In genomic region chr2:68368657-68369339, GRCh38 we compare ENCODE assay signal across 9 cellular contexts. TPM values are rescaled to one million over a fixed set of nuclear protein-coding genes. Genes with fewer than 3 reads are reported as not detected.
DNase-seq lines count a peak whose midpoint lies in the region; TF ChIP-seq lines count a peak whose summit lies in the region.
"Had no signal": no experiment of that assay in that cellular context is flagged by ENCODE, and none has a peak within 500 bp of the region (broad histone marks: within the 10 kb centered on the region; RNA-seq: fewer than 3 reads in every experiment).

No MANE protein-coding gene starts in this region.

- H2AFZ ChIP-seq in Loucy (ENCODE audit: low read length) (0 out of 2 replicates have a peak overlapping the region, but pooled peaks have one; percentile 22), neural cell (ENCODE audit: low read depth, low read length) (no peak overlapping the region)

- H3K9me3 Mint-ChIP-seq in CD8-positive, alpha-beta memory T cell = peaks cover 2 to 7% (median 3%) of the 10 kb centered on the region in 5 donors
- H3K9me3 Mint-ChIP-seq: activated naive CD8-positive, alpha-beta T cell treated with anti-CD3 and anti-CD28 coated beads, Interleukin-2, amount 10 ng/mL, durations not matched to agents 7 days and 5 days had no signal

- no peak for TF ChIP-seq CTCF in Loucy (conservative IDR thresholded peaks at IDR 0.05; ENCODE audit: low read length)
- no peak for TF ChIP-seq CTCF in neural cell (IDR thresholded peaks at IDR 0.05; ENCODE audit: poor library complexity, severe bottlenecking)

- no peaks in the 10 kb centered on the region for H3K27me3 ChIP-seq in CD8-positive, alpha-beta memory T cell (ENCODE audit: insufficient read depth, low read length, poor library complexity, severe bottlenecking)
- H3K27me3 ChIP-seq in Loucy (ENCODE audit: insufficient read depth, low read length, poor library complexity, severe bottlenecking) = no peaks in the 10 kb centered on the region
- no peaks in the 10 kb centered on the region for H3K27me3 ChIP-seq in duodenal mucosa (ENCODE audit: control insufficient read depth in 1 of 2, insufficient read depth in 2 of 2, low read length in 2 of 2)
- H3K27me3 ChIP-seq in neural cell (ENCODE audit: insufficient read depth, low read depth, low read length) = no peaks in the 10 kb centered on the region

- H3K4me2 ChIP-seq in Loucy (ENCODE audit: low read depth, low read length, poor library complexity, severe bottlenecking) = no peak overlapping the region
- peak overlapping the region; percentile 13 for H3K4me2 ChIP-seq in neural cell (ENCODE audit: low read length)

- TF ChIP-seq EP300 in neural cell (conservative IDR thresholded peaks at IDR 0.05; ENCODE audit: poor library complexity, severe bottlenecking) = no peak

- TF ChIP-seq RAD21 in neural cell (conservative IDR thresholded peaks at IDR 0.05) = peak; percentile 12

- no peaks in the 10 kb centered on the region; the same call in 1 of the 2 replicates for H3F3A ChIP-seq in Loucy (ENCODE audit: low read depth)
- no peaks in the 10 kb centered on the region for H3F3A ChIP-seq in neural cell (ENCODE audit: insufficient read depth, low read length, poor library complexity, severe bottlenecking)

- H3K9me3 ChIP-seq in CD8-positive, alpha-beta memory T cell (ENCODE audit: low read length) = no peaks in the 10 kb centered on the region
- H3K9me3 ChIP-seq in Loucy (ENCODE audit: insufficient read depth, low read depth, low read length) (no peaks in the 10 kb centered on the region), duodenal mucosa (ENCODE audit: control insufficient read depth in 1 of 2, low read length in 2 of 2) (no peaks in the 10 kb centered on the region), neural cell (ENCODE audit: low read length) (no peaks in the 10 kb centered on the region)

- no peaks in the 10 kb centered on the region for H3K36me3 ChIP-seq in CD8-positive, alpha-beta memory T cell (ENCODE audit: insufficient read depth, low read length)
- H3K36me3 ChIP-seq in Loucy (ENCODE audit: insufficient read depth, low read length) (no peaks in the 10 kb centered on the region), duodenal mucosa (ENCODE audit: control insufficient read depth in 1 of 2, insufficient read depth in 2 of 2, low read length in 2 of 2) (no peaks in the 10 kb centered on the region), neural cell (ENCODE audit: insufficient read depth, low read length) (no peaks in the 10 kb centered on the region)

- H3K79me2 ChIP-seq in Loucy (ENCODE audit: insufficient read depth, low read length) = no peaks in the 10 kb centered on the region
- H3K79me2 ChIP-seq in neural cell (replicated peaks; ENCODE audit: insufficient read depth, low read length) = no peaks in the 10 kb centered on the region

- H3K27ac ChIP-seq in CD8-positive, alpha-beta memory T cell (ENCODE audit: low read depth, low read length) = no peak overlapping the region
- H3K27ac ChIP-seq in duodenal mucosa (ENCODE audit: low read depth, low read length) (no peak overlapping the region), neural cell (ENCODE audit: low read length) (peak overlapping the region; percentile 32)

- peaks cover 21 to 42% (median 37%) of the 10 kb centered on the region in 3 donors for H3K36me3 Mint-ChIP-seq in CD8-positive, alpha-beta memory T cell

- H3K9ac ChIP-seq in Loucy (ENCODE audit: low read depth, low read length, poor library complexity, severe bottlenecking) (no peak overlapping the region), duodenal mucosa (ENCODE audit: low read depth in 1 of 2, low read length in 2 of 2) (no peak overlapping the region), neural cell (ENCODE audit: low read length) (peak overlapping the region; percentile 10)

- no peak for DNase-seq in CD8-positive, alpha-beta memory T cell
- no peak for DNase-seq in SKM-1 treated with dmso at 0.1 percent for 144 hours (lab: John Stamatoyannopoulos, UW; ENCODE audit: unreplicated experiment)
- no peak for DNase-seq in KG1 (lab: John Stamatoyannopoulos, UW)
- DNase-seq in NOMO-1 (lab: John Stamatoyannopoulos, UW; ENCODE audit: unreplicated experiment in 2 of 2) = no peak
- DNase-seq in NCI-H2081 treated with DMSO at 0.1 percent for 48 hours (lab: John Stamatoyannopoulos, UW) = no peak
- DNase-seq: activated naive CD8-positive, alpha-beta T cell treated with anti-CD3 and anti-CD28 coated beads, Interleukin-2, amount 10 ng/mL, durations not matched to agents 7 days and 5 days had no signal

- H3K4me3 ChIP-seq in CD8-positive, alpha-beta memory T cell (ENCODE audit: low read length) = peak overlapping the region; percentile 33
- no peak overlapping the region for H3K4me3 ChIP-seq in Loucy (ENCODE audit: low read length, poor library complexity, severe bottlenecking)
- H3K4me3 ChIP-seq in duodenal mucosa (ENCODE audit: low read depth in 1 of 2, low read length in 2 of 2) = peak overlapping the region; percentile 26 to 42
- peak overlapping the region; percentile 43 for H3K4me3 ChIP-seq in neural cell (ENCODE audit: low read length)

- peaks cover 0 to 1% of the 10 kb centered on the region in 2 donors for H3K27me3 Mint-ChIP-seq in CD8-positive, alpha-beta memory T cell
- H3K27me3 Mint-ChIP-seq: activated naive CD8-positive, alpha-beta T cell treated with anti-CD3 and anti-CD28 coated beads, Interleukin-2, amount 10 ng/mL, durations not matched to agents 7 days and 5 days had no signal

- no peaks in the 10 kb centered on the region for H4K20me1 ChIP-seq in Loucy (ENCODE audit: insufficient read depth, low read length, poor library complexity, severe bottlenecking)
- no peaks in the 10 kb centered on the region for H4K20me1 ChIP-seq in neural cell (ENCODE audit: insufficient read depth)

- no peaks in the 10 kb centered on the region for H3K9me2 ChIP-seq in Loucy (replicated peaks; ENCODE audit: low read depth, low read length)
- no peaks in the 10 kb centered on the region for H3K9me2 ChIP-seq in neural cell (ENCODE audit: insufficient read depth, low read length)

- H3K4me1 ChIP-seq in CD8-positive, alpha-beta memory T cell (ENCODE audit: insufficient read depth, low read length) = peaks cover 26% of the 10 kb centered on the region
- H3K4me1 ChIP-seq in Loucy (ENCODE audit: insufficient read depth, low read length, poor library complexity, severe bottlenecking) (peaks cover 3% of the 10 kb centered on the region), duodenal mucosa (ENCODE audit: control insufficient read depth in 1 of 2, insufficient read depth in 2 of 2, low read length in 2 of 2) (peaks cover 17 to 21% of the 10 kb centered on the region in 2 donors)

- CTCF ChIA-PET in CD8-positive, alpha-beta memory T cell (lab: Charles Lee) = no interaction called here

- peaks cover 64 to 78% (median 73%) of the 10 kb centered on the region in 3 donors for H3K4me1 Mint-ChIP-seq in CD8-positive, alpha-beta memory T cell

- H3K27ac Mint-ChIP-seq in CD8-positive, alpha-beta memory T cell = peak overlapping the region; percentile 77 to 98 (median 90)
- H3K27ac Mint-ChIP-seq: activated naive CD8-positive, alpha-beta T cell treated with anti-CD3 and anti-CD28 coated beads, Interleukin-2, amount 10 ng/mL, durations not matched to agents 7 days and 5 days had no signal

- peak overlapping the region; percentile 88 to 100 (median 98) for H3K4me3 Mint-ChIP-seq in CD8-positive, alpha-beta memory T cell
- H3K4me3 Mint-ChIP-seq: activated naive CD8-positive, alpha-beta T cell treated with anti-CD3 and anti-CD28 coated beads, Interleukin-2, amount 10 ng/mL, durations not matched to agents 7 days and 5 days had no signal

- POLR2A ChIA-PET in CD8-positive, alpha-beta memory T cell (lab: Charles Lee) = no interaction called here

TF ChIP-seq in neural cell, 6 proteins besides CTCF, POLR2A, EP300 and RAD21:
- no peak for TF ChIP-seq TAF1 (IDR thresholded peaks at IDR 0.05; ENCODE audit: low read depth)
- TF ChIP-seq SMC3 (conservative IDR thresholded peaks at IDR 0.05; ENCODE audit: poor library complexity) = no peak
- TF ChIP-seq POLR2AphosphoS5 (IDR thresholded peaks at IDR 0.05) = no peak
- TF ChIP-seq EZH2 (IDR thresholded peaks at IDR 0.05; ENCODE audit: borderline replicate concordance, insufficient read depth, low read length, poor library complexity, severe bottlenecking) = no peak
- TF ChIP-seq REST (IDR thresholded peaks at IDR 0.05; ENCODE audit: borderline replicate concordance) = peak; percentile 44

RNA-seq across cellular contexts. Expression of gene PLEK, which starts 3.7 kb away (rescaled TPM):
- total RNA-seq in CD8-positive, alpha-beta memory T cell = 10 to 100 TPM; 21.3 to 23.0 TPM
- polyA plus RNA-seq in CD8-positive, alpha-beta memory T cell = 135 TPM
- polyA plus RNA-seq in neural cell = 0.07 and 0.10 TPM in 2 replicates
- polyA minus RNA-seq in neural cell = 0.23 TPM in 1 of 2 replicates, not detected in the other

RNA-seq across cellular contexts. Expression of gene CNRIP1, which starts 49.0 kb away (rescaled TPM):
- total RNA-seq in CD8-positive, alpha-beta memory T cell = under 1 TPM in 1 of 2 experiments, not detected in 1; 0.11 TPM
- polyA plus RNA-seq in CD8-positive, alpha-beta memory T cell = not detected
- polyA plus RNA-seq in neural cell = 26.7 and 28.2 TPM in 2 replicates
- polyA minus RNA-seq in neural cell = 13.1 and 17.0 TPM in 2 replicates
- total RNA-seq: activated naive CD8-positive, alpha-beta T cell treated with anti-CD3 and anti-CD28 coated beads, Interleukin-2, amount 10 ng/mL, durations not matched to agents 7 days and 5 days had no signal

Comparison
In these comparisons a context has a peak if more than half of its experiments do, and no peak if none do; other contexts are left out.
1. RNA of gene PLEK, which starts 3.7 kb away (polyA plus RNA-seq): 135 TPM in CD8-positive, alpha-beta memory T cell (single experiment); 0.07 to 0.10 TPM in neural cell; every median in the first group is over 100 times any median in the second.
2. RNA of gene CNRIP1, which starts 49.0 kb away (polyA plus RNA-seq): 26.7 to 28.2 TPM in neural cell; not detected in CD8-positive, alpha-beta memory T cell (single experiment); every median in the first group is over 10 times any median in the second.